Comparison of ENCODE assay signal across 17 cellular contexts in the genomic region with DNA sequence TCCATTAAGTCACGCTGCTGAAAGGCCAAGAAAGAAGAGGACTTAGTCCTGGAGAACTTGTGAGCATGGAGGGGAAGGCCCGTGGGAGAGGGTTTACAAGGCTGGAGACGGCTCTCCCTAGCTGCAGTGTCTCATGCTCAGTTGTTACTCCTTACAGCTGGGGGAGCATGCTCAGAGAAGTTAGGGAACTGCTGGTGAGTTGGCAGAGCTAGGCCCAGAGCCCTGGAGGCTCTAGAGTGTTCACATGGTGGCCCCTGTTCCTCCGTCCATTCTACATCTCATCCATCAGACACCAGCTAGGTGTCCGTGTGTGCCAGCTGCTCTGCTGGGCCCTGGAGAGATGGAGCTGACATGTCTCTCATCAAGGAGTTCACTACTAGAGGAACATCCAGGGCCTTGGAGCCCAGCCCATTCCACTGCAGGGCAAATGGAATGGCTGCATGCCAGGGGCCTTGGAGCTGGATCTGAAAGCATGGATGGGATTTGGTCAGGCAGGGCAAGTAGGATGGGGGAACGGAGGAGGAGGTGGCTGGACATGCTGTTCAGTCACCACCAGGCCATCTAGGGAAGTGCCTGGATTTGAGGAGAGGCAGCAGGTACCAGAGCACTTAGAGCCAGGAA. TPM values are rescaled to one million over a fixed set of nuclear protein-coding genes. Genes with fewer than 3 reads are reported as not detected.
A peak's percentile ranks its signal among the peaks of the same experiment; 100 is the strongest.
DNase-seq lines count a peak whose midpoint lies in the region; ATAC-seq and TF ChIP-seq lines count a peak whose summit lies in the region.
"Had no signal": no experiment of that assay in that cellular context is flagged by ENCODE, and none has a peak within 500 bp of the region (broad histone marks: within the 10 kb centered on the region; RNA-seq: fewer than 3 reads in every experiment).

No MANE protein-coding gene starts in this region.

- ATAC-seq in stimulated activated effector memory CD8-positive, alpha-beta T cell treated with anti-CD3 and anti-CD28 coated beads, Interleukin-12 subunit alpha, Interleukin-12 subunit beta, amount 100 ng/mL, for 72 hours = no peak
- no peak for ATAC-seq in HG03280 (IDR thresholded peaks at IDR 0.05; ENCODE audit: unreplicated experiment)
- ATAC-seq: gastrocnemius medialis; GM12878; natural killer cell; stimulated activated naive CD8-positive, alpha-beta T cell treated with anti-CD3 and anti-CD28 coated beads, Interleukin-15, amount 100 ng/mL, for 72 hours had no signal

- peak; percentile 62 for DNase-seq in activated effector memory CD4-positive, alpha-beta T cell treated with anti-CD3 and anti-CD28 coated beads, Interleukin-2, amount 50 U/mL, for 16 hours
- DNase-seq in activated effector memory CD4-positive, alpha-beta T cell treated with Interleukin-2 at 50 U/mL for 16 hours = no peak
- peak; percentile 35 for DNase-seq in M059J (ENCODE audit: low read depth)
- no peak for DNase-seq in chondrocyte (ENCODE audit: low spot score)
- DNase-seq in stimulated activated effector memory CD8-positive, alpha-beta T cell treated with anti-CD3 and anti-CD28 coated beads, Interleukin-12 subunit alpha, Interleukin-12 subunit beta, amount 100 ng/mL, for 72 hours (ENCODE audit: low spot score in 2 of 2) = no peak
- no peak for DNase-seq in GOT3 (lab: John Stamatoyannopoulos, UW)
- DNase-seq in HuH-7.5 (ENCODE audit: low spot score) = no peak
- DNase-seq: activated CD4-positive, alpha-beta T cell treated with anti-CD3 and anti-CD28 coated beads for 48 hours; natural killer cell; NCI-H187; SIG-M5; stimulated activated CD4-positive, alpha-beta T cell treated with anti-CD3 and anti-CD28 coated beads, Interleukin-15, amount 100 ng/mL, for 24 hours; stimulated activated naive CD8-positive, alpha-beta T cell treated with anti-CD3 and anti-CD28 coated beads, Interleukin-15, amount 100 ng/mL, for 72 hours; T-helper 9 cell had no signal

- H3K27ac Mint-ChIP-seq in chondrocyte (ENCODE audit: unreplicated experiment) = peak overlapping the region; percentile 36
- H3K27ac Mint-ChIP-seq in stimulated activated effector memory CD8-positive, alpha-beta T cell treated with anti-CD3 and anti-CD28 coated beads, Interleukin-12 subunit alpha, Interleukin-12 subunit beta, amount 100 ng/mL, for 72 hours = peak overlapping the region; percentile 85
- H3K27ac Mint-ChIP-seq: natural killer cell had no signal

- H3K36me3 Mint-ChIP-seq in chondrocyte (ENCODE audit: low read depth) = peaks cover 11% of the 10 kb centered on the region
- peaks cover 61% of the 10 kb centered on the region for H3K36me3 Mint-ChIP-seq in stimulated activated effector memory CD8-positive, alpha-beta T cell treated with anti-CD3 and anti-CD28 coated beads, Interleukin-12 subunit alpha, Interleukin-12 subunit beta, amount 100 ng/mL, for 72 hours
- H3K36me3 Mint-ChIP-seq: natural killer cell had no signal

- no peak for TF ChIP-seq CTCF in chondrocyte (IDR thresholded peaks at IDR 0.05)

- H3K4me3 Mint-ChIP-seq in chondrocyte (ENCODE audit: unreplicated experiment) = no peak overlapping the region
- no peak overlapping the region for H3K4me3 Mint-ChIP-seq in stimulated activated effector memory CD8-positive, alpha-beta T cell treated with anti-CD3 and anti-CD28 coated beads, Interleukin-12 subunit alpha, Interleukin-12 subunit beta, amount 100 ng/mL, for 72 hours
- H3K4me3 Mint-ChIP-seq: natural killer cell; stimulated activated naive CD8-positive, alpha-beta T cell treated with anti-CD3 and anti-CD28 coated beads, Interleukin-15, amount 100 ng/mL, for 72 hours had no signal

- no peaks in the 10 kb centered on the region for H3K27me3 Mint-ChIP-seq in chondrocyte (ENCODE audit: low read depth)
- H3K27me3 Mint-ChIP-seq: stimulated activated naive CD8-positive, alpha-beta T cell treated with anti-CD3 and anti-CD28 coated beads, Interleukin-15, amount 100 ng/mL, for 72 hours had no signal

- H3K9me3 Mint-ChIP-seq in chondrocyte (ENCODE audit: low read depth) = no peaks in the 10 kb centered on the region
- no peaks in the 10 kb centered on the region for H3K9me3 Mint-ChIP-seq in stimulated activated effector memory CD8-positive, alpha-beta T cell treated with anti-CD3 and anti-CD28 coated beads, Interleukin-12 subunit alpha, Interleukin-12 subunit beta, amount 100 ng/mL, for 72 hours
- H3K9me3 Mint-ChIP-seq: natural killer cell; stimulated activated naive CD8-positive, alpha-beta T cell treated with anti-CD3 and anti-CD28 coated beads, Interleukin-15, amount 100 ng/mL, for 72 hours had no signal

- peaks cover 27% of the 10 kb centered on the region for H3K4me1 Mint-ChIP-seq in chondrocyte (ENCODE audit: low read depth)
- peaks cover 55% of the 10 kb centered on the region for H3K4me1 Mint-ChIP-seq in stimulated activated effector memory CD8-positive, alpha-beta T cell treated with anti-CD3 and anti-CD28 coated beads, Interleukin-12 subunit alpha, Interleukin-12 subunit beta, amount 100 ng/mL, for 72 hours

RNA-seq across cellular contexts. Expression of a gene that starts 6.3 kb away (rescaled TPM):
- total RNA-seq in M059J (2014; rRNA removed; shearing (Covaris generic)) = 17.8 and 37.4 TPM in 2 replicates
- total RNA-seq in chondrocyte = 33.5 to 34.1 TPM (median 33.7 TPM) in 3 replicates

RNA-seq across cellular contexts. Expression of a gene that starts 20.8 kb away (rescaled TPM):
- 89.9 and 119 TPM in 2 replicates for total RNA-seq in M059J (2014; rRNA removed; shearing (Covaris generic))
- 48.7 to 61.4 TPM (median 49.8 TPM) in 3 replicates for total RNA-seq in chondrocyte

RNA-seq across cellular contexts. Expression of a gene that starts 20.8 kb away (rescaled TPM):
- total RNA-seq in M059J (2014; rRNA removed; shearing (Covaris generic)) = 6.1 and 9.6 TPM in 2 replicates
- total RNA-seq in chondrocyte = 1.9 to 6.8 TPM (median 2.5 TPM) in 3 replicates

RNA-seq across cellular contexts. Expression of a gene that starts 45.1 kb away (rescaled TPM):
- 213 and 250 TPM in 2 replicates for total RNA-seq in M059J (2014; rRNA removed; shearing (Covaris generic))
- total RNA-seq in chondrocyte = 144 to 162 TPM (median 148 TPM) in 3 replicates

Comparison
In these comparisons a context has a peak if more than half of its experiments do, and no peak if none do; other contexts are left out.
1. DNase-seq: peak in activated effector memory CD4-positive, alpha-beta T cell treated with anti-CD3 and anti-CD28 coated beads, Interleukin-2, amount 50 U/mL, for 16 hours (single experiment) and M059J (single experiment); none in activated effector memory CD4-positive, alpha-beta T cell treated with Interleukin-2 at 50 U/mL for 16 hours (single experiment), chondrocyte (single experiment), stimulated activated effector memory CD8-positive, alpha-beta T cell treated with anti-CD3 and anti-CD28 coated beads, Interleukin-12 subunit alpha, Interleukin-12 subunit beta, amount 100 ng/mL, for 72 hours (0 of 2), GOT3 (single experiment) and HuH-7.5 (single experiment).